Comparison of ENCODE assay signal across 24 cellular contexts in genomic region chr15:89997079-89997478, GRCh38.
"Had no signal": no experiment of that assay in that cellular context is flagged by ENCODE, and none has a peak within 500 bp of the region (broad histone marks: within the 10 kb centered on the region; RNA-seq: fewer than 3 reads in every experiment).

No MANE protein-coding gene starts in this region.

- DNase-seq: activated B cell treated with CpG ODN at 0.5 μM for 24 hours; activated CD8-positive, alpha-beta memory T cell treated with anti-CD3 and anti-CD28 coated beads, Interleukin-2, amount 10 ng/mL, durations not matched to agents 7 days and 5 days; activated CD8-positive, alpha-beta T cell treated with anti-CD3 and anti-CD28 coated beads, Interleukin-2, amount 10 ng/mL, durations not matched to agents 7 days and 5 days; activated effector memory CD4-positive, alpha-beta T cell treated with Interleukin-2 at 50 U/mL for 16 hours; activated naive CD4-positive, alpha-beta T cell treated with Interleukin-2 at 50 U/mL for 16 hours; brain microvascular endothelial cell; caudate nucleus; foreskin fibroblast; head of caudate nucleus; hypothalamus; immature natural killer cell; kidney; left colon; naive thymus-derived CD4-positive, alpha-beta T cell; ovary; psoas muscle; stimulated activated naive CD8-positive, alpha-beta T cell treated with anti-CD3 and anti-CD28 coated beads, Interleukin-15, Interleukin-2, amounts not matched to agents 100 U/mL and 50 U/mL, for 24 hours; T-helper 2 cell; testis; transverse colon had no signal

- H3K36me3 ChIP-seq: ascending aorta, brain microvascular endothelial cell, ovary, transverse colon had no signal

- H3K27me3 ChIP-seq: ascending aorta, brain microvascular endothelial cell, ovary, testis, transverse colon had no signal

- H3K9me3 ChIP-seq: ascending aorta, ovary, psoas muscle, testis, transverse colon had no signal

- H3K27ac ChIP-seq: ascending aorta, brain microvascular endothelial cell, ovary, psoas muscle, testis had no signal

- FAIRE-seq: endothelial cell of umbilical vein, kidney, urothelium cell line had no signal

- H3K4me3 ChIP-seq: ascending aorta, ovary, psoas muscle, testis, transverse colon had no signal

- ATAC-seq: activated CD8-positive, alpha-beta memory T cell treated with anti-CD3 and anti-CD28 coated beads, Interleukin-2, amount 10 ng/mL, durations not matched to agents 7 days and 5 days; activated CD8-positive, alpha-beta T cell treated with anti-CD3 and anti-CD28 coated beads, Interleukin-2, amount 10 ng/mL, durations not matched to agents 7 days and 5 days; esophagus mucosa; left colon; naive thymus-derived CD4-positive, alpha-beta T cell; psoas muscle; stimulated activated naive CD8-positive, alpha-beta T cell treated with anti-CD3 and anti-CD28 coated beads, Interleukin-15, Interleukin-2, amounts not matched to agents 100 U/mL and 50 U/mL, for 24 hours had no signal
